8 cellular contexts compared by ENCODE assay signal in the genomic region with DNA sequence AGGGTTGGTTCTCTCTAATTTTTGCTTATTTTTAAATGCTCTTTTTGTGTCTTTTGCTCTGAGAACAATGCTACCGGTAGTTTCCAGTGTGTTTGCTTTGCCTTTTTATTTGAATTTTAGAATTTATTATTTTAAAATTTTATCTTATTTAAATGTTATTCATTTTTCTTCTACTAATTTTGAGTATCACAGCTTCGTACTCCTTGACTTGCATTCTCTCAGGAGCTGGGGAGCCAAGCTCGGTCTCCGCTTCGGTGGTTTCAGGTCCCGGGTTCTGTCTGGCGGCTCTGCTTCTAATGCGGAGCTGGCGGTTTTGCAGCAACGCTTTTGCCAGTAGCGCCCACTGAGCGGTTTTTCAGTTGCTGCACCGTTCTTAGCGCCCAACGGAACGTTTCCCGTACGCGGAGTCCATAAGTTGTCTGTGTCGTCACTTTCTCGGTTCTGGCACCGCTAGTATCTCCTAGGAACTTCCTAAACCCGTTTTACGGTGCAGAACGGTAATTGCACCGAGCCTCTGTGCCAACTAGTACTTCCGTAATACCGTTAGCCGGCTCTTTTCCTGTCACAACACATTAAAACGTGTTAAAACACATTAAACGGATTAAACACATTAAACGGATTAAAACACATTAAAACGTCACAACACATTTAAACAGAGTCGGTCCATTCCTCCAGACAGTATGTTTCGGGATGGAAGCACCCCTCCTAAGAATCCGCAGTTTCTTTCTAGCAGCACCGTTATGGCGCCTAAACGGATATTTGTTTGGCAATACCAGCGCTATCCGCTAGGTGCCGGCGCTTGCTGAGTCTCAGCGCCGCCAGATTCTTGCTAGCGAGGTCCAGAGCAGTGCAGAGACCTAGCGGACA. TPM values are rescaled to one million over a fixed set of nuclear protein-coding genes. Genes with fewer than 3 reads are reported as not detected.
DNase-seq lines count a peak whose midpoint lies in the region; ATAC-seq and TF ChIP-seq lines count a peak whose summit lies in the region.

No MANE protein-coding gene starts in this region.

- H3K27me3 ChIP-seq in Caco-2 (replicated peaks; ENCODE audit: control insufficient read depth, insufficient read depth, low read length), result no peaks in the 10 kb centered on the region
- peaks cover 100% of the 10 kb centered on the region for H3K27me3 ChIP-seq in HUES64 (ENCODE audit: insufficient read depth, low read length)
- H3K27me3 ChIP-seq in ascending aorta, result no peaks in the 10 kb centered on the region

- POLR2A ChIA-PET in Caco-2 (lab: Charles Lee), result no interaction called here

- no peak overlapping the region for H3K9ac ChIP-seq in HUES64 (ENCODE audit: low read depth, low read length)

- DNase-seq in Caco-2 (peak in 1 of 2 experiments; percentile 67), ascending aorta (ENCODE audit: low spot score in 2 of 2) (peak in 1 of 2 donors; percentile 94), skeletal muscle cell (ENCODE audit: low read depth) (peak; percentile 77), KG1 (lab: John Stamatoyannopoulos, UW) (no peak)

- H3K36me3 ChIP-seq in Caco-2 (ENCODE audit: control insufficient read depth, insufficient read depth, low read length) (no peaks in the 10 kb centered on the region), HUES64 (ENCODE audit: insufficient read depth, low read length) (no peaks in the 10 kb centered on the region), ascending aorta (no peaks in the 10 kb centered on the region)

- H3K9me3 ChIP-seq in Caco-2 (0 out of 2 replicates have a peak, but pooled peaks cover 3% of the 10 kb centered on the region), HUES64 (ENCODE audit: insufficient read depth, low read depth, low read length) (0 out of 2 replicates have a peak, but pooled peaks cover 3% of the 10 kb centered on the region), ascending aorta (no peaks in the 10 kb centered on the region)

- H3K4me1 Mint-ChIP-seq in Caco-2 (ENCODE audit: low read depth, unreplicated experiment), result no peaks in the 10 kb centered on the region
- H3K4me1 Mint-ChIP-seq in T-helper 1 cell treated with Interleukin-12 subunit alpha and Interleukin-12 subunit beta and Interleukin-4 antibody, amounts not matched to agents 30 μg/mL and 1 μg/mL, for 36 hours (ENCODE audit: low read depth), result peaks cover 36% of the 10 kb centered on the region

- H3K27ac Mint-ChIP-seq in Caco-2 (ENCODE audit: unreplicated experiment), result no peak overlapping the region
- peak overlapping the region; percentile 100 for H3K27ac Mint-ChIP-seq in T-helper 1 cell treated with Interleukin-12 subunit alpha and Interleukin-12 subunit beta and Interleukin-4 antibody, amounts not matched to agents 30 μg/mL and 1 μg/mL, for 36 hours

- H3K27me3 Mint-ChIP-seq in Caco-2 (ENCODE audit: insufficient read depth, unreplicated experiment), result no peaks in the 10 kb centered on the region
- H3K27me3 Mint-ChIP-seq in T-helper 1 cell treated with Interleukin-12 subunit alpha and Interleukin-12 subunit beta and Interleukin-4 antibody, amounts not matched to agents 30 μg/mL and 1 μg/mL, for 36 hours (ENCODE audit: low read depth), result peaks cover 5% of the 10 kb centered on the region

- peak overlapping the region; percentile 42 for H3K4me3 Mint-ChIP-seq in Caco-2 (ENCODE audit: unreplicated experiment)
- H3K4me3 Mint-ChIP-seq in T-helper 1 cell treated with Interleukin-12 subunit alpha and Interleukin-12 subunit beta and Interleukin-4 antibody, amounts not matched to agents 30 μg/mL and 1 μg/mL, for 36 hours, result peak overlapping the region; percentile 94

- CTCF ChIA-PET in Caco-2 (lab: Charles Lee), result no interaction called here

- H3K4me3 ChIP-seq in Caco-2 (ENCODE audit: low read depth, low read length) (no peak overlapping the region), HUES64 (ENCODE audit: low read length) (peak overlapping the region; percentile 41), ascending aorta (peak overlapping the region; percentile 52 to 72), iPS-11a (ENCODE audit: low read depth, low read length) (peak overlapping the region; percentile 24), skeletal muscle cell (ENCODE audit: low read depth, low read length) (peak overlapping the region; percentile 55)

- H3K36me3 Mint-ChIP-seq in Caco-2 (ENCODE audit: insufficient read depth, unreplicated experiment), result peaks cover 10% of the 10 kb centered on the region
- H3K36me3 Mint-ChIP-seq in T-helper 1 cell treated with Interleukin-12 subunit alpha and Interleukin-12 subunit beta and Interleukin-4 antibody, amounts not matched to agents 30 μg/mL and 1 μg/mL, for 36 hours (ENCODE audit: low read depth), result peaks cover 3% of the 10 kb centered on the region

- no TSS peak for BruUV-seq in Caco-2 (replicated peaks; lab: Mats Ljungman, UMichigan)

- H3K4me1 ChIP-seq in Caco-2 (no peaks in the 10 kb centered on the region), HUES64 (ENCODE audit: insufficient read depth, low read length) (0 out of 2 replicates have a peak, but pooled peaks cover 5% of the 10 kb centered on the region), ascending aorta (peaks cover 0 to 4% of the 10 kb centered on the region in 2 donors)

- 3% methylated on average over 46 of the region's 47 CpGs for WGBS in HUES64

- no peak overlapping the region for H3K27ac ChIP-seq in HUES64 (ENCODE audit: low read depth, low read length)
- H3K27ac ChIP-seq in ascending aorta, result peak overlapping the region; percentile 90 to 97

- peak; percentile 51 for ATAC-seq in GM21381 (IDR thresholded peaks at IDR 0.05; ENCODE audit: unreplicated experiment)

- H3K9me3 Mint-ChIP-seq in Caco-2 (ENCODE audit: unreplicated experiment), result no peaks in the 10 kb centered on the region
- no peaks in the 10 kb centered on the region for H3K9me3 Mint-ChIP-seq in T-helper 1 cell treated with Interleukin-12 subunit alpha and Interleukin-12 subunit beta and Interleukin-4 antibody, amounts not matched to agents 30 μg/mL and 1 μg/mL, for 36 hours

- intact Hi-C loops in Caco-2 (cut with micrococcal nuclease; ENCODE audit: unreplicated experiment) (loop anchor here (1.0 to 5.0 kb wide), 3 partner anchors 14 to 82 kb away; no protein-coding TSS in a partner anchor), ascending aorta (cut with DNase I) (loop anchor here (1.0 to 2.0 kb wide), 5 partner anchors 14 to 319 kb away; a partner anchor contains a TSS)

- TF ChIP-seq CTCF in Caco-2 (IDR thresholded peaks at IDR 0.05; ENCODE audit: insufficient read depth in 1 of 2, low read depth in 1 of 2, low read length in 1 of 2, severe bottlenecking in 1 of 2, unreplicated experiment in 1 of 2) (peak; percentile 46 to 50), ascending aorta (IDR thresholded peaks at IDR 0.05) (peak; percentile 84 to 88 (median 85))

RNA-seq across cellular contexts. Expression of a gene that starts 45.6 kb away (rescaled TPM):
- total RNA-seq in Caco-2 (2022) (3.1 and 4.1 TPM in 2 replicates), ascending aorta (5.1 TPM)
- 0.15 TPM for polyA plus RNA-seq in HUES64 (2013, experiment 1 of 2)
- polyA plus RNA-seq in HUES64 (2013, experiment 2 of 2), result not detected
